In the genomic region with DNA sequence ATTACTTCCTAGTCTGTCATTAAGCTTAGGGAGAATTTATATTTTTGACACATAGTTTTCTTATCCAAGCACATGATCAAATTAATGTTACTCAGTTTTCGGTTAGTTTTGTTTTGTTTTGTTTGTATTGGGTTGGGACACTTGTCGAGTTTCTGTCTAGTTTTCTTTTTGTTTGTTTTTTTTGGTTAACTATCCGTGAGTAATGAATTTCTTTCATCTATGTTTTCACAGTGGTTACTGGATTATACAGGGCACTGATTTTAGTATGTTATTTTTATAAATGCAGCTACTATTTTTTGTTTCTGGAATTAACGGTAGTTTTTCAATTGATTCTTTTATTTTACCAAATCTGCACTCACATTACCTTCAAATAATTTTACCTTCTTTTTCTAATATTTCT, we compare ENCODE assay signal across 1 cellular context.
TF ChIP-seq lines count a peak whose summit lies in the region.

No MANE protein-coding gene starts in this region.

TF ChIP-seq in SK-N-SH treated with all-trans-retinoic acid at 6 μM for 48 hours, 23 proteins besides CTCF, POLR2A, EP300 and RAD21 (continued from another document):
- TF ChIP-seq, protein P1, sequence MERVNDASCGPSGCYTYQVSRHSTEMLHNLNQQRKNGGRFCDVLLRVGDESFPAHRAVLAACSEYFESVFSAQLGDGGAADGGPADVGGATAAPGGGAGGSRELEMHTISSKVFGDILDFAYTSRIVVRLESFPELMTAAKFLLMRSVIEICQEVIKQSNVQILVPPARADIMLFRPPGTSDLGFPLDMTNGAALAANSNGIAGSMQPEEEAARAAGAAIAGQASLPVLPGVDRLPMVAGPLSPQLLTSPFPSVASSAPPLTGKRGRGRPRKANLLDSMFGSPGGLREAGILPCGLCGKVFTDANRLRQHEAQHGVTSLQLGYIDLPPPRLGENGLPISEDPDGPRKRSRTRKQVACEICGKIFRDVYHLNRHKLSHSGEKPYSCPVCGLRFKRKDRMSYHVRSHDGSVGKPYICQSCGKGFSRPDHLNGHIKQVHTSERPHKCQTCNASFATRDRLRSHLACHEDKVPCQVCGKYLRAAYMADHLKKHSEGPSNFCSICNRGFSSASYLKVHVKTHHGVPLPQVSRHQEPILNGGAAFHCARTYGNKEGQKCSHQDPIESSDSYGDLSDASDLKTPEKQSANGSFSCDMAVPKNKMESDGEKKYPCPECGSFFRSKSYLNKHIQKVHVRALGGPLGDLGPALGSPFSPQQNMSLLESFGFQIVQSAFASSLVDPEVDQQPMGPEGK (CRISPR knock-in tag; IDR thresholded peaks at IDR 0.05; ENCODE audit: borderline replicate concordance) = no peak
- TF ChIP-seq ZNF565 (CRISPR knock-in tag; conservative IDR thresholded peaks at IDR 0.05; ENCODE audit: low read depth) (no peak), ZFP3 (CRISPR knock-in tag; IDR thresholded peaks at IDR 0.05) (no peak), ZNF70 (CRISPR knock-in tag; IDR thresholded peaks at IDR 0.05) (no peak), ISL1 (CRISPR knock-in tag; IDR thresholded peaks at IDR 0.05) (no peak), PPARA (CRISPR knock-in tag; IDR thresholded peaks at IDR 0.05; ENCODE audit: borderline replicate concordance) (no peak), OSR1 (CRISPR knock-in tag; IDR thresholded peaks at IDR 0.05) (no peak), BACH2 (CRISPR knock-in tag; IDR thresholded peaks at IDR 0.05; ENCODE audit: borderline replicate concordance) (no peak)
